In the genomic region with DNA sequence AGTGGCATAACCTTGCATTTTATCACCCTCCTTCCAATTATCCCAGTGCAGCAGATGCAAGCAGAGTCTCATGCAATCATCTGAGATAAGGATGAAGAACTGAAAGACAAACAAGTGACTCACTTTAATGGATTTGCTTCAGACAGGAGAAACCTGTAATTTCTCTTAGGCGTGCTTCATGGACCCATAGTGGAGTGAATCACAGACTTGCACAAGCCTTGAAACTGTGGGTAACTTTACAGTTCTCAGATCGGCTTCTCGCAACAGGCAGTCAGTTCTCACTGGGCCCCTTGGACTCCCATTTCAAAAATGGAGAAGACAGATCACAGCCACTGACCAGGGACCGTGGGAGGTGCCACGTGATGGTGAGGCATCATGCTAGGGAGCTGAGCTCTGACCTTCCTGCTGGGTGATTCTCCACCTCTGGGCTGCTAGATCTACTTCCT, we compare ENCODE assay signal across 11 cellular contexts. TPM values are rescaled to one million over a fixed set of nuclear protein-coding genes. Genes with fewer than 3 reads are reported as not detected.
DNase-seq lines count a peak whose midpoint lies in the region; ATAC-seq and TF ChIP-seq lines count a peak whose summit lies in the region.
"Had no signal": no experiment of that assay in that cellular context is flagged by ENCODE, and none has a peak within 500 bp of the region (broad histone marks: within the 10 kb centered on the region; RNA-seq: fewer than 3 reads in every experiment).

A gene with protein sequence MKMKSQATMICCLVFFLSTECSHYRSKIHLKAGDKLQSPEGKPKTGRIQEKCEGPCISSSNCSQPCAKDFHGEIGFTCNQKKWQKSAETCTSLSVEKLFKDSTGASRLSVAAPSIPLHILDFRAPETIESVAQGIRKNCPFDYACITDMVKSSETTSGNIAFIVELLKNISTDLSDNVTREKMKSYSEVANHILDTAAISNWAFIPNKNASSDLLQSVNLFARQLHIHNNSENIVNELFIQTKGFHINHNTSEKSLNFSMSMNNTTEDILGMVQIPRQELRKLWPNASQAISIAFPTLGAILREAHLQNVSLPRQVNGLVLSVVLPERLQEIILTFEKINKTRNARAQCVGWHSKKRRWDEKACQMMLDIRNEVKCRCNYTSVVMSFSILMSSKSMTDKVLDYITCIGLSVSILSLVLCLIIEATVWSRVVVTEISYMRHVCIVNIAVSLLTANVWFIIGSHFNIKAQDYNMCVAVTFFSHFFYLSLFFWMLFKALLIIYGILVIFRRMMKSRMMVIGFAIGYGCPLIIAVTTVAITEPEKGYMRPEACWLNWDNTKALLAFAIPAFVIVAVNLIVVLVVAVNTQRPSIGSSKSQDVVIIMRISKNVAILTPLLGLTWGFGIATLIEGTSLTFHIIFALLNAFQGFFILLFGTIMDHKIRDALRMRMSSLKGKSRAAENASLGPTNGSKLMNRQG (plus strand): TSS at position 239 of the 446 bp plus-strand sequence. CDS start 8,666 bp downstream, outside the sequence.

- TF ChIP-seq CTCF in astrocyte of the spinal cord (IDR thresholded peaks at IDR 0.05; ENCODE audit: low read depth, low read length): no peak
- TF ChIP-seq CTCF in mucosa of descending colon (IDR thresholded peaks at IDR 0.05): no peak

- H3K4me3 ChIP-seq in astrocyte of the spinal cord (ENCODE audit: low read depth, low read length) (no peak within 1 kb of the TSS), mucosa of descending colon (no peak within 1 kb of the TSS)

- H3K4me1 ChIP-seq in mucosa of descending colon (ENCODE audit: low read depth): peaks cover 15% of the 10 kb centered on the region

- peak; percentile 87 for ATAC-seq in mucosa of descending colon
- ATAC-seq in GM21423 (IDR thresholded peaks at IDR 0.05; ENCODE audit: unreplicated experiment): no peak
- ATAC-seq in HG03439 (IDR thresholded peaks at IDR 0.05; ENCODE audit: unreplicated experiment): no peak

- peak; percentile 83 for DNase-seq in Caki2 (ENCODE audit: low read depth)
- peak; percentile 80 for DNase-seq in HT-29 (ENCODE audit: low spot score)
- DNase-seq in astrocyte of the spinal cord (ENCODE audit: low read depth, low spot score): peak; percentile 30
- DNase-seq in mucosa of descending colon: peak in 2 of 3 donors; percentile 21 to 56
- DNase-seq in NCI-H510A treated with DMSO at 0.1 percent for 48 hours (lab: John Stamatoyannopoulos, UW): no peak
- no peak for DNase-seq in NCI-H2081 treated with DMSO at 0.1 percent for 48 hours (lab: John Stamatoyannopoulos, UW)
- DNase-seq: DND-41, NCI-H187 treated with DMSO at 0.1 percent for 48 hours had no signal

- in situ Hi-C loops in Caki2 (cut with HindIII; ENCODE audit: low pct_unique_long_range_greater_than_20kb, low sequenced_read_pairs): no loop called here
- in situ Hi-C loops in astrocyte of the spinal cord (cut with HindIII; ENCODE audit: low sequenced_read_pairs): no loop called here

- H3K9me3 ChIP-seq in mucosa of descending colon: no peaks in the 10 kb centered on the region

- intact Hi-C loops in mucosa of descending colon (cut with DNase I, micrococcal nuclease): no loop called here

- no peaks in the 10 kb centered on the region for H3K36me3 ChIP-seq in mucosa of descending colon (ENCODE audit: low read depth)

RNA-seq across cellular contexts. Expression of the gene that starts here (rescaled TPM):
- 3.9 and 6.5 TPM in 2 replicates for total RNA-seq in Caki2 (2014; rRNA removed; shearing (Covaris generic); ENCODE audit: low replicate concordance)
- total RNA-seq in HT-29 (2014; rRNA removed; shearing (Covaris generic)): 0.41 and 0.94 TPM in 2 replicates
- 1 to 10 TPM in 2 of 3 donors, under 1 TPM in 1; 0.79 to 3.9 (median 2.6) TPM for total RNA-seq in mucosa of descending colon
- total RNA-seq: neural crest cell had no signal

Comparison
In these comparisons a context has a peak if more than half of its experiments do, and no peak if none do; other contexts are left out.
1. Peak in DNase-seq in HT-29; RNA of the gene not detected or under 1 TPM.
2. DNase-seq: peak in Caki2 (single experiment), astrocyte of the spinal cord (single experiment) and mucosa of descending colon (2 of 3); none in NCI-H510A treated with DMSO at 0.1 percent for 48 hours (single experiment) and NCI-H2081 treated with DMSO at 0.1 percent for 48 hours (single experiment).